Comparison of ENCODE assay signal across 15 cellular contexts in the genomic region with DNA sequence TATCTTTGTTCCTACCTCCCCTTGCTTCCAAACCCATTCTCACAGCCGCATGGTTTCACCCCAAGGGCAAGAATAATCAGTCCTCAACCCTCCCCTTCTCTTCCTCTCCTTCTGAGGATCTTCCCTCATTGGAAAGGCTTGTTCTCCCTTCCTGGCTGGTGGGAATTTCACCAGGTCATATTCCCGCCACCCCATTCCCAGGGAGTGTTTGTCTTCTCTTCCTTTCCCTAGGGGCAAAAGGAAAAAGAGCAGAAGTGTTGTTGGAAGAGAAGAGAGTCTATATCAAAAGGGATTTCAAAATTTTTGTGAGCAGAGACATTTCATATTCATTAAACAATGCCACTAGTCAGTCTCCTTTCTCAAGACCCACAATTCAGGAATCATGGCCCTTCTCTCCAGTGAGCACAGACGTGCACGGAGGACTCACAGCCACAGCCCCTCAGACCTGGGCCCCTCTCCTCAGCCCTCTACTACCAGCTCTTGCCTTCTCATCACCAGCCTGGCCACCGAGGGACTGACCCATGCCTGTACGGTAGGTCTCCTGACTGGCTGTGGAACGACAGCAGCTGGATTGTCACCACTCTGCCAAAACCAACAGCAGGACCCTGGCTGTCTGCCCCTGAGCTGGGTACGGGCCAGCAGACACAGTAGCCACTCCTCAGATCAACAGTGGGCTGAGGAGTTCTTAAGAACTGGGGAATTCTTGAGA.
"Had no signal": no experiment of that assay in that cellular context is flagged by ENCODE, and none has a peak within 500 bp of the region (broad histone marks: within the 10 kb centered on the region; RNA-seq: fewer than 3 reads in every experiment).

No MANE protein-coding gene starts in this region.

- H3K36me3 Mint-ChIP-seq: activated CD4-positive, alpha-beta memory T cell treated with anti-CD3 and anti-CD28 coated beads for 36 hours; activated naive CD8-positive, alpha-beta T cell; naive thymus-derived CD8-positive, alpha-beta T cell had no signal

- H3K4me3 Mint-ChIP-seq: activated CD4-positive, alpha-beta memory T cell treated with anti-CD3 and anti-CD28 coated beads for 36 hours; activated naive CD8-positive, alpha-beta T cell; naive thymus-derived CD8-positive, alpha-beta T cell; T-helper 2 cell treated with Interferon-gamma antibody and Interleukin-4, amounts not matched to agents 5 μg/mL and 100 μg/mL, for 36 hours had no signal

- H3K27ac Mint-ChIP-seq: activated CD4-positive, alpha-beta memory T cell treated with anti-CD3 and anti-CD28 coated beads for 36 hours; activated naive CD8-positive, alpha-beta T cell; naive thymus-derived CD8-positive, alpha-beta T cell; T-helper 2 cell treated with Interferon-gamma antibody and Interleukin-4, amounts not matched to agents 5 μg/mL and 100 μg/mL, for 36 hours had no signal

- ATAC-seq: naive thymus-derived CD8-positive, alpha-beta T cell; stimulated activated naive CD8-positive, alpha-beta T cell treated with anti-CD3 and anti-CD28 coated beads, Interleukin-15, Interleukin-2, amounts not matched to agents 100 U/mL and 50 U/mL, for 24 hours had no signal

- H3K4me1 ChIP-seq: breast epithelium had no signal

- H3K27ac ChIP-seq: breast epithelium, vagina had no signal

- H3K9me3 ChIP-seq: vagina had no signal

- DNase-seq: activated CD4-positive, alpha-beta memory T cell treated with anti-CD3 and anti-CD28 coated beads for 36 hours; activated CD4-positive, CD25-positive, alpha-beta regulatory T cell treated with anti-CD3 and anti-CD28 coated beads, Interleukin-2, amount 50 U/mL, for 72 hours; activated gamma-delta T cell; activated T-cell treated with anti-CD3 and anti-CD28 coated beads, Interleukin-2, amount 50 U/mL, for 48 hours; amygdala; foreskin melanocyte; naive thymus-derived CD8-positive, alpha-beta T cell; nucleus accumbens; stimulated activated CD4-positive, alpha-beta T cell treated with anti-CD3 and anti-CD28 coated beads, Interleukin-4, amount 100 ng/mL, for 1 hour; stimulated activated CD8-positive, alpha-beta memory T cell treated with anti-CD3 and anti-CD28 coated beads, Interleukin-4, amount 100 ng/mL, for 48 hours; stimulated activated naive CD8-positive, alpha-beta T cell treated with anti-CD3 and anti-CD28 coated beads, Interleukin-15, Interleukin-2, amounts not matched to agents 100 U/mL and 50 U/mL, for 24 hours had no signal

- H3K4me3 ChIP-seq: breast epithelium, vagina had no signal

- H3K9me3 Mint-ChIP-seq: activated CD4-positive, alpha-beta memory T cell treated with anti-CD3 and anti-CD28 coated beads for 36 hours; naive thymus-derived CD8-positive, alpha-beta T cell; T-helper 2 cell treated with Interferon-gamma antibody and Interleukin-4, amounts not matched to agents 5 μg/mL and 100 μg/mL, for 36 hours had no signal

- H3K27me3 ChIP-seq: breast epithelium, vagina had no signal

- H3K36me3 ChIP-seq: breast epithelium, vagina had no signal

- H3K4me1 Mint-ChIP-seq: naive thymus-derived CD8-positive, alpha-beta T cell had no signal
